ENCODE assay signal across 12 cellular contexts in the genomic region with DNA sequence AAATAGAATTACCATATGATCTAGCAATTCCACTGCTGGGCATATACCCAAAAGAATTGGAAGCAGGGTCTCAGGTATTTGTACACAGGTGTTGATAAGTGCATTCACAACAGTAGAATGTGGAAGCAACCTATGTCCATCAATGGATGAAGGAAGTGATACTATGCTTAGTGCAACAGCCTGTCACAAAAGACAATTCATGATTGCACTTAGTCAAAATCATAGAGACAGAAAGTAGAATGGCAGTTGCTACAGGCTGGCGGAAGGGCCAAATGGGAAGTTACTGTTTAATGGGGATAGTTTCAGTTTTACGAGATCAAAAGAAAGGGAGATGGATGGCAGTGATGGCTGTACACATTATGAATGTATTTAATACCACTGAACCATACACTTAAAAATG. TPM values are rescaled to one million over a fixed set of nuclear protein-coding genes. Genes with fewer than 3 reads are reported as not detected.
DNase-seq lines count a peak whose midpoint lies in the region; ATAC-seq, FAIRE-seq and TF ChIP-seq lines count a peak whose summit lies in the region.
"Had no signal": no experiment of that assay in that cellular context is flagged by ENCODE, and none has a peak within 500 bp of the region (broad histone marks: within the 10 kb centered on the region; RNA-seq: fewer than 3 reads in every experiment).

No MANE protein-coding gene starts in this region.

- H3K4me3 ChIP-seq in OCI-LY1 (ENCODE audit: low read depth, low read length, poor library complexity, severe bottlenecking) (no peak overlapping the region), kidney (ENCODE audit: low read length in 2 of 2) (no peak overlapping the region), sigmoid colon (no peak overlapping the region)
- H3K4me3 ChIP-seq: breast epithelium had no signal

- H3K9me3 Mint-ChIP-seq in naive B cell = peaks cover 0 to 1% (median 0%) of the 10 kb centered on the region in 7 donors

- H3K4me3 Mint-ChIP-seq in naive B cell = peak overlapping the region; percentile 48 to 85 (median 72)

- no peak for TF ChIP-seq POLR2A in GM12891 (IDR thresholded peaks at IDR 0.05; ENCODE audit: low read depth, low read length)
- no peak for TF ChIP-seq POLR2A in sigmoid colon (IDR thresholded peaks at IDR 0.05)

- H3K27ac ChIP-seq in OCI-LY1 (ENCODE audit: low read depth, low read length, poor library complexity, severe bottlenecking) = peak overlapping the region; percentile 100
- H3K27ac ChIP-seq in kidney (ENCODE audit: low read depth in 2 of 2, low read length in 2 of 2) = no peak overlapping the region
- no peak overlapping the region for H3K27ac ChIP-seq in sigmoid colon
- H3K27ac ChIP-seq: breast epithelium had no signal

- no peaks in the 10 kb centered on the region for H4K20me1 ChIP-seq in OCI-LY1 (ENCODE audit: insufficient read depth, low read length)

- peak overlapping the region; percentile 11; the same call in 1 of the 2 replicates for H3K4me2 ChIP-seq in OCI-LY1 (ENCODE audit: low read length)

- H3K9me2 ChIP-seq in OCI-LY1 (ENCODE audit: low read depth, low read length) = no peaks in the 10 kb centered on the region

- H3K36me3 ChIP-seq in OCI-LY1 (ENCODE audit: insufficient read depth, low read length) (peaks cover 62% of the 10 kb centered on the region), kidney (ENCODE audit: control insufficient read depth in 1 of 2, insufficient read depth in 2 of 2, low read length in 2 of 2) (peaks cover 12 to 16% of the 10 kb centered on the region in 2 donors), sigmoid colon (peaks cover 15 to 65% (median 41%) of the 10 kb centered on the region in 4 donors)
- H3K36me3 ChIP-seq: breast epithelium had no signal

- peak; percentile 97 for FAIRE-seq in GM12891 (lab: Jason Lieb, UNC)
- no peak for FAIRE-seq in kidney (lab: Jason Lieb, UNC)

- peaks cover 48 to 73% (median 70%) of the 10 kb centered on the region in 3 donors for H3K4me1 Mint-ChIP-seq in naive B cell

- H3K79me2 ChIP-seq in OCI-LY1 (ENCODE audit: insufficient read depth, low read length) = no peaks in the 10 kb centered on the region

- no peak overlapping the region for H2AFZ ChIP-seq in OCI-LY1 (ENCODE audit: low read length)

- TF ChIP-seq EP300 in sigmoid colon (IDR thresholded peaks at IDR 0.05) = no peak

- peaks cover 0 to 5% of the 10 kb centered on the region in 2 donors for H3K36me3 Mint-ChIP-seq in naive B cell

- H3K4me1 ChIP-seq in OCI-LY1 (ENCODE audit: insufficient read depth, low read length, severe bottlenecking) (peaks cover 56% of the 10 kb centered on the region), kidney (ENCODE audit: control insufficient read depth in 1 of 2, insufficient read depth in 1 of 2, low read depth in 1 of 2, low read length in 2 of 2) (peaks cover 0 to 12% of the 10 kb centered on the region in 2 donors), sigmoid colon (peaks cover 0 to 16% (median 7%) of the 10 kb centered on the region in 4 donors)
- H3K4me1 ChIP-seq: breast epithelium had no signal

- intact Hi-C loops in kidney (cut with DNase I) (no loop called here), sigmoid colon (cut with DNase I) (no loop called here)

- no peaks in the 10 kb centered on the region for H3K27me3 Mint-ChIP-seq in naive B cell

- no peaks in the 10 kb centered on the region for H3K9me3 ChIP-seq in OCI-LY1 (ENCODE audit: low read length)
- no peaks in the 10 kb centered on the region for H3K9me3 ChIP-seq in kidney (ENCODE audit: control insufficient read depth in 1 of 2, low read length in 2 of 2)
- no peaks in the 10 kb centered on the region for H3K9me3 ChIP-seq in sigmoid colon
- H3K9me3 ChIP-seq: breast epithelium had no signal

- TF ChIP-seq CTCF in OCI-LY1 (IDR thresholded peaks at IDR 0.05; ENCODE audit: low read length) (no peak), kidney (IDR thresholded peaks at IDR 0.05; ENCODE audit: borderline replicate concordance, extremely low read depth, insufficient read depth) (no peak), sigmoid colon (IDR thresholded peaks at IDR 0.05) (no peak)

- H3K27ac Mint-ChIP-seq in naive B cell = peak overlapping the region; percentile 14 to 98 (median 50)

- H3K9ac ChIP-seq in OCI-LY1 (ENCODE audit: low read length) (no peak overlapping the region), kidney (ENCODE audit: low read length in 2 of 2) (no peak overlapping the region)

- H3K27me3 ChIP-seq in OCI-LY1 (ENCODE audit: insufficient read depth, low read length) (no peaks in the 10 kb centered on the region), sigmoid colon (no peaks in the 10 kb centered on the region)
- H3K27me3 ChIP-seq: breast epithelium had no signal

- DNase-seq in GM12891 (ENCODE audit: insufficient read length, low spot score) (no peak), naive B cell (peak; percentile 71), kidney (no peak), retina (no peak), sigmoid colon (no peak)
- DNase-seq in activated CD4-positive, alpha-beta T cell treated with anti-CD3 and anti-CD28 coated beads for 48 hours = no peak
- DNase-seq: activated CD4-positive, alpha-beta T cell treated with anti-CD3 and anti-CD28 coated beads, Interleukin-2, amount 50 U/mL, for 48 hours; DMS 273 treated with DMSO at 0.1 percent for 48 hours; stimulated activated CD4-positive, alpha-beta T cell treated with anti-CD3 and anti-CD28 coated beads, Interleukin-2, amount 100 ng/mL, for 48 hours had no signal

- peaks cover 16% of the 10 kb centered on the region; the same call in 1 of the 2 replicates for H3F3A ChIP-seq in OCI-LY1 (ENCODE audit: insufficient read depth, low read length)

- 63 to 82% methylated on average over 2 of the region's 2 CpGs for WGBS in sigmoid colon, 2 donors

- ATAC-seq in GM21786 (IDR thresholded peaks at IDR 0.05; ENCODE audit: unreplicated experiment) = peak; percentile 45
- ATAC-seq in naive B cell (ENCODE audit: low read depth in 2 of 2) = peak; percentile 71 to 73

TF ChIP-seq in GM12891, 5 proteins besides CTCF, POLR2A, EP300 and RAD21:
- TF ChIP-seq POU2F2 (IDR thresholded peaks at IDR 0.05; ENCODE audit: low read depth, low read length) (no peak), SPI1 (IDR thresholded peaks at IDR 0.05; ENCODE audit: low read depth, low read length) (peak; percentile 88), PAX5 (IDR thresholded peaks at IDR 0.05; ENCODE audit: insufficient read depth, low read length, severe bottlenecking) (no peak), TAF1 (IDR thresholded peaks at IDR 0.05; ENCODE audit: low read depth, low read length) (no peak), POLR2AphosphoS5 (IDR thresholded peaks at IDR 0.05; ENCODE audit: low read depth, low read length) (no peak)

RNA-seq across cellular contexts. Expression of gene SGSM3, which starts 42.0 kb away (rescaled TPM):
- 48.9 TPM for polyA plus RNA-seq in GM12891 (2012; ENCODE audit: low read depth, missing spikeins)
- polyA plus RNA-seq in naive B cell (ENCODE audit: low read depth in 6 of 6) (10 to 100 TPM; 62.8 to 91.0 (median 75.8) TPM), kidney (ENCODE audit: insufficient read depth, low read depth, low replicate concordance) (52.2 TPM), sigmoid colon (100 to 1,000 TPM; 102 to 119 (median 113) TPM)
- total RNA-seq in kidney (56.4 TPM), sigmoid colon (10 to 100 TPM; 27.0 to 51.2 (median 32.9) TPM)
